Comparison of ENCODE assay signal across 18 cellular contexts in the genomic region with DNA sequence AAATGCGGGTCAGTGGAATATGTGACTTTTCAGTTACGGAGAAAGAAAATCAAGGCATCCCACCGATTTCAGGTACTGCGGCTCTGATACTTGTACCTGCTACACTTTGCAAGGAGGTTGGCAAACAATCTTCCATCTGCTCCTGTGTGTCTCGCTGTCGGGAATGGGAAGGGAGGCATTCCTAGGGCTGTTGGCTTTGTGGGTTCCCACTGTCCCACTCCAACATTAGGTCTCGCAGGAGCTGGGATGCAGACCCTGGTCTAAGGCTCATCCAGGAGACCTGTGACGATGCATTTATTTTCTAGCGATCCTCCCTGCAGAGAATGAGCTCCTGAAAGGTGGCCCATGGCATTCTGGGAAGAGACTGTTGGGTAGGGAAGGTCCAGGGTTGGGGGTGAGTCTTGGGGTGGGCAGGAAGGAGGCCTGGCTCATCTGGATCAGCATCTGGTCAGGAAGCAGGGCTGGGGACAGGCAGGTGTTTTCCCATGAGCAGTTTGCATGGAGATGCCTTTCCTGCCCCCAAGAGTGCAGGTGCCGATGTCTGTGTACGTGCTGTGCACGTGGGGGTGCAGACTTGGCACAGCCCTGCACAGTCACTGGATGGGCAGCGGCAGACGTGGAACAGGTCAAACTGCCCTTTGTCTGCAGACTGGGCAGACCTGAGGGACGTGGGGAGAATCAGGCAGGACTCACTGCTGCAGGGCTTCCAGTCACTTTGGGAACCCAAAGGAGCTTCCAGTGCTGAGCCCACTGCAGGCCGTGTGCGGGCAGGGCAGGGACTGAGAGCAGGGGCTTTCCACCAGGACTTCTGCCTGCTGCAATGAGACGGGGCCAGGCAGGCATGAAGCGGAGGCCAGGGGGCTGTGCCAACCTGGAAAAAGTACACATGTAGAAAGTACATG.
DNase-seq lines count a peak whose midpoint lies in the region; ATAC-seq and TF ChIP-seq lines count a peak whose summit lies in the region.
"Had no signal": no experiment of that assay in that cellular context is flagged by ENCODE, and none has a peak within 500 bp of the region (broad histone marks: within the 10 kb centered on the region; RNA-seq: fewer than 3 reads in every experiment).

No MANE protein-coding gene starts in this region.

- no peak overlapping the region for H2AK9ac ChIP-seq in IMR-90 (replicated peaks; ENCODE audit: low read depth, low read length, poor library complexity)

- no peak overlapping the region for H4K91ac ChIP-seq in IMR-90 (ENCODE audit: insufficient read depth, low read depth, low read length)

- no peak overlapping the region for H3K56ac ChIP-seq in IMR-90 (ENCODE audit: extremely low read depth, insufficient read depth, low read length)

- peaks cover 0 to 6% (median 0%) of the 10 kb centered on the region in 11 experiments; a peak in 2 of 22 replicates for H3K9me3 ChIP-seq in BLaER1 treated with 17β-estradiol and CSF1 and Interleukin-3, amounts not matched to agents 10 nM and 100 nM (replicated peaks in 1 of 11)
- H3K9me3 ChIP-seq in IMR-90 (ENCODE audit: control insufficient read depth, insufficient read depth, low read length): 0 out of 2 replicates have a peak, but pooled peaks cover 2% of the 10 kb centered on the region
- no peaks in the 10 kb centered on the region for H3K9me3 ChIP-seq in osteoblast (ENCODE audit: low read depth, low read length)

- H2BK5ac ChIP-seq in IMR-90 (ENCODE audit: low read depth, low read length, poor library complexity, severe bottlenecking): no peak overlapping the region

- H3K4me3 ChIP-seq in BLaER1 treated with 17β-estradiol and CSF1 and Interleukin-3, amounts not matched to agents 10 nM and 100 nM: no peak overlapping the region
- H3K4me3 ChIP-seq in IMR-90 (ENCODE audit: insufficient read depth, low read depth, low read length): no peak overlapping the region
- no peak overlapping the region for H3K4me3 ChIP-seq in osteoblast (ENCODE audit: insufficient read depth, low read length)

- no peak overlapping the region for H2BK15ac ChIP-seq in IMR-90 (ENCODE audit: low read depth, low read length)

- no peak overlapping the region for H2AK5ac ChIP-seq in IMR-90 (ENCODE audit: low read depth, low read length)

- TF ChIP-seq POLR2A in IMR-90 (IDR thresholded peaks at IDR 0.05; ENCODE audit: low read depth, low read length): no peak

- no TSS peak for BruUV-seq in IMR-90 (replicated peaks; lab: Mats Ljungman, UMichigan)

- dilution Hi-C loops in IMR-90 (cut with HindIII; ENCODE audit: low sequenced_read_pairs, unreplicated experiment): no loop called here

- H2BK120ac ChIP-seq in IMR-90 (ENCODE audit: low read depth, low read length): no peak overlapping the region

- H3K14ac ChIP-seq in IMR-90 (replicated peaks; ENCODE audit: low read depth, low read length): no peak overlapping the region

- POLR2A ChIA-PET in IMR-90 (lab: Charles Lee; ENCODE audit: unreplicated experiment): no interaction called here

- H3K23ac ChIP-seq in IMR-90 (ENCODE audit: low read depth, low read length): no peak overlapping the region

- H3K79me1 ChIP-seq in IMR-90 (ENCODE audit: low read depth in 1 of 2, low read length in 2 of 2): no peaks in the 10 kb centered on the region

- peaks cover 8 to 55% (median 41%) of the 10 kb centered on the region in 10 experiments for H3K4me1 ChIP-seq in BLaER1 treated with 17β-estradiol and CSF1 and Interleukin-3, amounts not matched to agents 10 nM and 100 nM
- H3K4me1 ChIP-seq in IMR-90 (ENCODE audit: control insufficient read depth, insufficient read depth, low read length): no peaks in the 10 kb centered on the region
- H3K4me1 ChIP-seq in osteoblast (ENCODE audit: insufficient read depth, low read length): no peaks in the 10 kb centered on the region

- no peak for TF ChIP-seq RAD21 in IMR-90 (IDR thresholded peaks at IDR 0.05; ENCODE audit: low read length)

- CTCF ChIA-PET in IMR-90 (lab: Yijun Ruan, JAX): no interaction called here

- H3K9me1 ChIP-seq in IMR-90 (ENCODE audit: insufficient read depth, low read length): no peaks in the 10 kb centered on the region

- no peak for TF ChIP-seq CTCF in IMR-90 (conservative IDR thresholded peaks at IDR 0.05; ENCODE audit: low read depth, low read length)
- no peak for TF ChIP-seq CTCF in osteoblast (IDR thresholded peaks at IDR 0.05; ENCODE audit: extremely low read depth, low read depth, low read length)

- H4K8ac ChIP-seq in IMR-90 (ENCODE audit: low read depth in 2 of 2, low read length in 2 of 2): no peak overlapping the region

- H2BK20ac ChIP-seq in IMR-90 (ENCODE audit: low read depth, low read length): no peak overlapping the region

- intact Hi-C loops in IMR-90 (cut with micrococcal nuclease): loop anchor here (10.0 kb wide), 1 partner anchor 1402 kb away; no protein-coding TSS in a partner anchor

- H3K27ac ChIP-seq in BLaER1 treated with 17β-estradiol and CSF1 and Interleukin-3, amounts not matched to agents 10 nM and 100 nM: no peak overlapping the region
- H3K27ac ChIP-seq in IMR-90 (ENCODE audit: insufficient read depth, low read length): no peak overlapping the region
- H3K27ac ChIP-seq in osteoblast (ENCODE audit: low read depth, low read length): no peak overlapping the region

- 60% methylated on average over 7 of the region's 19 CpGs; no CpG with 5 or more reads in 1 of the 2 experiments for WGBS in IMR-90 (ENCODE audit: extremely low coverage in 2 of 2, insufficient read length in 1 of 2), 2 experiments

- H3K36me3 ChIP-seq in BLaER1 treated with 17β-estradiol and CSF1 and Interleukin-3, amounts not matched to agents 10 nM and 100 nM: no peaks in the 10 kb centered on the region
- H3K36me3 ChIP-seq in IMR-90 (ENCODE audit: control insufficient read depth, insufficient read depth, low read length): no peaks in the 10 kb centered on the region
- H3K36me3 ChIP-seq in osteoblast (ENCODE audit: insufficient read depth, low read length): no peaks in the 10 kb centered on the region

- peaks cover 0 to 30% (median 0%) of the 10 kb centered on the region in 11 experiments; a peak in 6 of 22 replicates for H3K27me3 ChIP-seq in BLaER1 treated with 17β-estradiol and CSF1 and Interleukin-3, amounts not matched to agents 10 nM and 100 nM
- H3K27me3 ChIP-seq in IMR-90 (ENCODE audit: control insufficient read depth, insufficient read depth, low read length): no peaks in the 10 kb centered on the region
- H3K27me3 ChIP-seq in osteoblast (ENCODE audit: insufficient read depth, low read length): no peaks in the 10 kb centered on the region

- H2AFZ ChIP-seq in IMR-90 (replicated peaks; ENCODE audit: low read length, poor library complexity) (peak overlapping the region; percentile 15), osteoblast (ENCODE audit: low read length) (no peak overlapping the region)

- ATAC-seq in IMR-90 (ENCODE audit: low read depth) (no peak), HG02571 (IDR thresholded peaks at IDR 0.05; ENCODE audit: unreplicated experiment) (no peak)
- ATAC-seq: SK-N-SH treated with all-trans-retinoic acid at 6 μM for 48 hours had no signal

- H3K9ac ChIP-seq in BLaER1 treated with 17β-estradiol and CSF1 and Interleukin-3, amounts not matched to agents 10 nM and 100 nM: no peak overlapping the region
- no peak overlapping the region for H3K9ac ChIP-seq in IMR-90 (ENCODE audit: low read depth, low read length)

- in situ Hi-C loops in IMR-90 (cut with MboI; ENCODE audit: low sequenced_read_pairs): loop anchor here (5.0 kb wide), 2 partner anchors 969 to 1134 kb away; no protein-coding TSS in a partner anchor

- no peak overlapping the region for H4K5ac ChIP-seq in IMR-90 (ENCODE audit: low read depth, low read length)

- H4K20me1 ChIP-seq in BLaER1 treated with 17β-estradiol and CSF1 and Interleukin-3, amounts not matched to agents 10 nM and 100 nM: no peaks in the 10 kb centered on the region; a peak in 1 of 22 replicates
- H4K20me1 ChIP-seq in IMR-90 (ENCODE audit: insufficient read depth, low read length): no peaks in the 10 kb centered on the region
- H4K20me1 ChIP-seq in osteoblast (ENCODE audit: insufficient read depth, low read length): no peaks in the 10 kb centered on the region

- H3K79me2 ChIP-seq in osteoblast (ENCODE audit: insufficient read depth, low read length): no peaks in the 10 kb centered on the region

- H3K4me2 ChIP-seq in BLaER1 treated with 17β-estradiol and CSF1 and Interleukin-3, amounts not matched to agents 10 nM and 100 nM: peak overlapping the region in 8 of 11 experiments; percentile 25 to 89 (median 74); a peak in 14 of 22 replicates
- H3K4me2 ChIP-seq in IMR-90 (ENCODE audit: low read depth, low read length) (no peak overlapping the region), osteoblast (ENCODE audit: insufficient read depth, low read length) (no peak overlapping the region)

- H3K4ac ChIP-seq in IMR-90 (ENCODE audit: low read depth, low read length): no peak overlapping the region

- H3K18ac ChIP-seq in IMR-90 (ENCODE audit: low read depth, low read length): no peak overlapping the region

- DNase-seq in IMR-90 (no peak), ecto neural progenitor cell (ENCODE audit: low spot score) (peak; percentile 37), osteoblast (ENCODE audit: insufficient read length, low spot score, missing footprints) (peak; percentile 80), NCI-H446 (lab: John Stamatoyannopoulos, UW) (no peak)
- DNase-seq in activated effector memory CD4-positive, alpha-beta T cell treated with Interleukin-2 at 50 U/mL for 16 hours: no peak
- DNase-seq: ACHN; AML-193; CD4-positive, CD25-positive, alpha-beta regulatory T cell; GOT3; Kasumi-1; NCI-H1105; NCI-H1694 treated with DMSO at 0.1 percent for 48 hours; NCI-H2107; NCI-H446 treated with DMSO at 0.1 percent for 48 hours; SHP77 treated with DMSO at 0.1 percent for 48 hours had no signal

TF ChIP-seq in IMR-90, 13 proteins besides CTCF, POLR2A, EP300 and RAD21 (continues in another document):
- TF ChIP-seq NFE2L2 (IDR thresholded peaks at IDR 0.05; ENCODE audit: low read depth, low read length) (no peak), CEBPB (IDR thresholded peaks at IDR 0.05; ENCODE audit: low read depth, low read length) (no peak), USF2 (IDR thresholded peaks at IDR 0.05; ENCODE audit: low read depth, low read length) (no peak), RFX5 (IDR thresholded peaks at IDR 0.05; ENCODE audit: low read depth, low read length) (no peak)

Comparison
In these comparisons a context has a peak if more than half of its experiments do, and no peak if none do; other contexts are left out.
1. H3K4me2 ChIP-seq: peak in BLaER1 treated with 17β-estradiol and CSF1 and Interleukin-3, amounts not matched to agents 10 nM and 100 nM (8 of 11); none in IMR-90 (single experiment) and osteoblast (single experiment).
2. DNase-seq: peak in ecto neural progenitor cell (single experiment) and osteoblast (single experiment); none in IMR-90 (single experiment), NCI-H446 (0 of 2) and activated effector memory CD4-positive, alpha-beta T cell treated with Interleukin-2 at 50 U/mL for 16 hours (single experiment).